Comparison of ENCODE assay signal across 18 cellular contexts in the genomic region with DNA sequence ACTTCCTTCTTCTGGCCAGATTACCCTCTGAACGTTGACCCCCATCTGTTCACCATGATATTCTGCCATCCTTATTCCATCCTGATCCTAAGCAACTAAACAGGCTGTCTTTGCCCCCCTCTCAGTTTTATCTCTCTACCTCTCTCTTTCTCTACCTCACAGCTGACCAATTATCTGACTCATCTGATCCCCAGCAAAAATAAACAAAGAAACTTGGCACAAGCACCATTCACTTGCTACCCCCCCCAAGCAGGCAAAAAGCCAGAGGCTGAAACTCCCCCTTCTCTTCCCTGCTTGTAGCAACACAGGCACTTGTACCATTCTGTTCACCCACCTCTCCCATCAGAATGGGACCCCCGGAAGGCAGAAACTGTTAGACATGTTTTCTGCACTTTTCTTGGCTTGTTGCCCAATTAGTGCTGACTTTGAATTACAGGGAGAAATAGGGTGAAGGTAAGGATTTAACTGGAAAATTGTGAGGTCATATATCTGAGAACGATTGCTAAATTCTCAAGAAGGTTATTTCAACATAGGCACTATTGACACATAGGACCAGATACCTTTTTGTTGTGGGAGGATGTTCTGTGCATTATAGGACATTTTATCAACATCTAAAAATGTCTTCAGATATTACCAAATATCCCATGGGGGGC.
DNase-seq lines count a peak whose midpoint lies in the region; ATAC-seq and TF ChIP-seq lines count a peak whose summit lies in the region.
"Had no signal": no experiment of that assay in that cellular context is flagged by ENCODE, and none has a peak within 500 bp of the region (broad histone marks: within the 10 kb centered on the region; RNA-seq: fewer than 3 reads in every experiment).

No MANE protein-coding gene starts in this region.

- TF ChIP-seq CTCF in Calu3 (IDR thresholded peaks at IDR 0.05; ENCODE audit: unreplicated experiment) (no peak), foreskin keratinocyte (conservative IDR thresholded peaks at IDR 0.05) (no peak)

- H3K4me1 ChIP-seq in foreskin keratinocyte = no peaks in the 10 kb centered on the region
- H3K4me1 ChIP-seq: adrenal gland, lower lobe of right lung had no signal

- intact Hi-C loops in Calu3 (cut with micrococcal nuclease; ENCODE audit: unreplicated experiment) (loop anchor here (5.0 kb wide), 1 partner anchor 114 kb away; no protein-coding TSS in a partner anchor), posterior cingulate gyrus (cut with DNase I) (no loop called here)

- ATAC-seq in foreskin keratinocyte (peak; percentile 23), HG03342 (IDR thresholded peaks at IDR 0.05; ENCODE audit: unreplicated experiment) (no peak), GM21447 (IDR thresholded peaks at IDR 0.05; ENCODE audit: unreplicated experiment) (no peak)
- ATAC-seq: activated CD8-positive, alpha-beta T cell treated with anti-CD3 and anti-CD28 coated beads for 36 hours; lower lobe of right lung had no signal

- H3K27ac Mint-ChIP-seq in Calu3 (ENCODE audit: unreplicated experiment) = peak overlapping the region; percentile 42
- H3K27ac Mint-ChIP-seq: activated CD8-positive, alpha-beta T cell treated with anti-CD3 and anti-CD28 coated beads for 36 hours; endodermal cell; HFFc6; nephron; stimulated activated naive CD8-positive, alpha-beta T cell treated with anti-CD3 and anti-CD28 coated beads, Interleukin-15, Interleukin-2, amounts not matched to agents 100 ng/mL and 50 ng/mL, for 24 hours had no signal

- no peaks in the 10 kb centered on the region for H3K27me3 Mint-ChIP-seq in Calu3 (ENCODE audit: unreplicated experiment)
- H3K27me3 Mint-ChIP-seq: activated CD8-positive, alpha-beta T cell treated with anti-CD3 and anti-CD28 coated beads for 36 hours; stimulated activated naive CD8-positive, alpha-beta T cell treated with anti-CD3 and anti-CD28 coated beads, Interleukin-15, Interleukin-2, amounts not matched to agents 100 ng/mL and 50 ng/mL, for 24 hours had no signal

- peaks cover 38% of the 10 kb centered on the region for H3K4me1 Mint-ChIP-seq in Calu3 (ENCODE audit: low read depth, unreplicated experiment)

- no peak overlapping the region for H3K27ac ChIP-seq in foreskin keratinocyte
- H3K27ac ChIP-seq: adrenal gland, lower lobe of right lung had no signal

- H3K4me3 Mint-ChIP-seq in Calu3 (ENCODE audit: low read depth, unreplicated experiment) = peak overlapping the region; percentile 18
- H3K4me3 Mint-ChIP-seq: activated CD8-positive, alpha-beta T cell treated with anti-CD3 and anti-CD28 coated beads for 36 hours; endodermal cell; HFFc6; nephron; stimulated activated naive CD8-positive, alpha-beta T cell treated with anti-CD3 and anti-CD28 coated beads, Interleukin-15, Interleukin-2, amounts not matched to agents 100 ng/mL and 50 ng/mL, for 24 hours had no signal

- peak; percentile 63 for DNase-seq in Calu3
- peak; percentile 43 for DNase-seq in NCI-H1092 (lab: John Stamatoyannopoulos, UW)
- peak; percentile 22 for DNase-seq in NCI-H69 (lab: John Stamatoyannopoulos, UW)
- DNase-seq in foreskin keratinocyte = peak in 1 of 2 donors; percentile 1
- DNase-seq in posterior cingulate gyrus = no peak
- DNase-seq in activated naive CD4-positive, alpha-beta T cell (lab: John Stamatoyannopoulos, UW) = no peak
- DNase-seq: activated CD8-positive, alpha-beta T cell treated with anti-CD3 and anti-CD28 coated beads for 36 hours; cerebellar nuclear complex; endodermal cell; foreskin fibroblast; HFFc6; lower lobe of right lung; NCI-H1694 had no signal

- CTCF ChIA-PET in Calu3 (lab: Charles Lee) = interaction anchor here (0.9 to 1.5 kb wide), 4 partner anchors 10 to 128 kb away, joined by 3 to 5 read pairs (median 4); no protein-coding TSS in a partner anchor

- H3K9me3 Mint-ChIP-seq in Calu3 (ENCODE audit: low read depth, unreplicated experiment) = peaks cover 3% of the 10 kb centered on the region
- H3K9me3 Mint-ChIP-seq: endodermal cell, nephron had no signal

- no TSS peak for BruUV-seq in Calu3 (replicated peaks; lab: Mats Ljungman, UMichigan)

- H3K36me3 Mint-ChIP-seq in Calu3 (ENCODE audit: insufficient read depth, unreplicated experiment) = peaks cover 11% of the 10 kb centered on the region

- H3K27me3 ChIP-seq in foreskin keratinocyte = no peaks in the 10 kb centered on the region
- H3K27me3 ChIP-seq: adrenal gland had no signal

Comparison
In these comparisons a context has a peak if more than half of its experiments do, and no peak if none do; other contexts are left out.
1. DNase-seq: peak in Calu3 (single experiment), NCI-H1092 (single experiment) and NCI-H69 (single experiment); none in posterior cingulate gyrus (0 of 10) and activated naive CD4-positive, alpha-beta T cell (0 of 4).